8 cellular contexts compared by ENCODE assay signal in the genomic region with DNA sequence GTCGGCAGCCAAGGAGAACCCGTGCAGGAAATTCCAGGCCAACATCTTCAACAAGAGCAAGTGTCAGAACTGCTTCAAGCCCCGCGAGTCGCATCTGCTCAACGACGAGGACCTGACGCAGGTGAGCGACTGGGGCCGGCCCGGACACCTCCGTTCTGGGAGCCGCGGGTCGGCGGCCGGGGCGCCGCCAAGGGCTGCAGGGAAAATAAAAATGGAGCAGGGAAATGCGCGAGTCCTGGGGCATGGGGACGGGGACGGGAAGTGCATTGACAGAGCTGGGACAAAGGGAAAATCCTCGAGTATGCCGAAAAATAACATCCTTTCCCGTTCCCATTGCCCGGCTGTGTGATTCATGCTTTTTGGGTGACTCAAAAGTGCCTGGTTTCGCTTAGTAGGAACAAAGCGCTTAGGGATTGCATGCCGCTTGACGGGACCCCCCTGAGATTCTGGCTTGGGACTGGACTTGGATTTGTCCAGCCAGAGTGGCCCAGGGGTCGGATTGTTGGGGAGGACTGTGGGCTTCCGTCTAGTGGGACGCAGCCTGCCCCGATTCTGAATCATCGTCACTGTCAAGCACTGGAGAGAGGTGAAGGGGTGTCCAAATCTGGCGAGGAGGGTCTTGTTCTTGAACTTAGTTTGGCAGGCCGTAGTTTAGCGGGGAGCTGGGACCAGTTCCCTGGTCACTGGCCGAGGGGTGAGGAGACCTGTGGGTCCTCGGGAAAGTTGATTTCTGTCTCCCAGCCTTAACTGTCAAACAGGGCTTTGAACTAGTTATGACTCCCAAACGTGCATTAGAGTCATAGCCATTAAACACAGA. TPM values are rescaled to one million over a fixed set of nuclear protein-coding genes. Genes with fewer than 3 reads are reported as not detected.
DNase-seq lines count a peak whose midpoint lies in the region; ATAC-seq and TF ChIP-seq lines count a peak whose summit lies in the region.

No MANE protein-coding gene starts in this region.

- H3K36me3 Mint-ChIP-seq in WTC11 = peaks cover 6% of the 10 kb centered on the region
- peaks cover 23% of the 10 kb centered on the region for H3K36me3 Mint-ChIP-seq in endothelial cell (ENCODE audit: low read depth, unreplicated experiment)
- no peaks in the 10 kb centered on the region for H3K36me3 Mint-ChIP-seq in natural killer cell treated with Interleukin-12 subunit alpha and Interleukin-12 subunit beta and Interleukin-15 and Interleukin-18, amount 100 ng/mL, for 72 hours

- peak; percentile 44 for DNase-seq in ACHN
- no peak for DNase-seq in HCT116 (ENCODE audit: low read depth, low spot score)
- DNase-seq in WTC11 (ENCODE audit: low spot score) = no peak
- DNase-seq in endothelial cell (ENCODE audit: low spot score) = peak; percentile 41
- DNase-seq in natural killer cell treated with Interleukin-12 subunit alpha and Interleukin-12 subunit beta and Interleukin-15 and Interleukin-18, amount 100 ng/mL, for 72 hours (ENCODE audit: low spot score) = no peak
- DNase-seq in HT-29 (ENCODE audit: low spot score) = no peak

- H3K4me3 Mint-ChIP-seq in WTC11 (peak overlapping the region; percentile 94), endothelial cell (ENCODE audit: unreplicated experiment) (peak overlapping the region; percentile 100)
- peak overlapping the region; percentile 96 for H3K4me3 Mint-ChIP-seq in natural killer cell treated with Interleukin-12 subunit alpha and Interleukin-12 subunit beta and Interleukin-15 and Interleukin-18, amount 100 ng/mL, for 72 hours

- peak overlapping the region; percentile 49 for H3K27ac ChIP-seq in HCT116 (ENCODE audit: low read depth, low read length)

- H3K27ac Mint-ChIP-seq in WTC11 (peak overlapping the region; percentile 36; the same call in 1 of the 2 replicates), endothelial cell (ENCODE audit: unreplicated experiment) (peak overlapping the region; percentile 89)
- H3K27ac Mint-ChIP-seq in natural killer cell treated with Interleukin-12 subunit alpha and Interleukin-12 subunit beta and Interleukin-15 and Interleukin-18, amount 100 ng/mL, for 72 hours = peak overlapping the region; percentile 72 to 90

- no peak for ATAC-seq in HCT116
- ATAC-seq in WTC11 = no peak
- ATAC-seq in natural killer cell treated with Interleukin-12 subunit alpha and Interleukin-12 subunit beta and Interleukin-15 and Interleukin-18, amount 100 ng/mL, for 72 hours = peak in 1 of 2 donors; percentile 0
- no peak for ATAC-seq in GM18517 (IDR thresholded peaks at IDR 0.05; ENCODE audit: unreplicated experiment)
- no peak for ATAC-seq in HG03354 (IDR thresholded peaks at IDR 0.05; ENCODE audit: poor library complexity, severe bottlenecking, unreplicated experiment)

- TF ChIP-seq RAD21 in HCT116 (IDR thresholded peaks at IDR 0.05; ENCODE audit: low read depth) = no peak

- TSS peak; percentile 45 for BruUV-seq in HCT116 (replicated peaks; lab: Mats Ljungman, UMichigan)

- intact Hi-C loops in HCT116 (cut with micrococcal nuclease) = no loop called here

- H3K4me1 Mint-ChIP-seq in WTC11 (peaks cover 40% of the 10 kb centered on the region), endothelial cell (ENCODE audit: unreplicated experiment) (peaks cover 51% of the 10 kb centered on the region)
- peaks cover 43 to 50% of the 10 kb centered on the region in 2 donors for H3K4me1 Mint-ChIP-seq in natural killer cell treated with Interleukin-12 subunit alpha and Interleukin-12 subunit beta and Interleukin-15 and Interleukin-18, amount 100 ng/mL, for 72 hours (ENCODE audit: low read depth in 2 of 2)

- H2AFZ ChIP-seq in HCT116 (ENCODE audit: low read depth, low read length, poor library complexity, severe bottlenecking) = no peak overlapping the region

- no peaks in the 10 kb centered on the region for H3K9me3 ChIP-seq in HCT116 (ENCODE audit: control insufficient read depth in 1 of 2, insufficient read depth in 1 of 2, low read depth in 1 of 2, low read length in 2 of 2)

- no peaks in the 10 kb centered on the region for H3K9me2 ChIP-seq in HCT116 (ENCODE audit: insufficient read depth)

- in situ Hi-C loops in ACHN (cut with HindIII; ENCODE audit: low pct_ligation_motif_present, low pct_unique_long_range_greater_than_20kb, low sequenced_read_pairs) = no loop called here

- H3K9me3 Mint-ChIP-seq in WTC11 = peaks cover 8% of the 10 kb centered on the region
- no peaks in the 10 kb centered on the region for H3K9me3 Mint-ChIP-seq in endothelial cell (ENCODE audit: unreplicated experiment)
- no peaks in the 10 kb centered on the region for H3K9me3 Mint-ChIP-seq in natural killer cell treated with Interleukin-12 subunit alpha and Interleukin-12 subunit beta and Interleukin-15 and Interleukin-18, amount 100 ng/mL, for 72 hours

- TF ChIP-seq CTCF in HCT116 (IDR thresholded peaks at IDR 0.05 in 2 of 3, conservative IDR thresholded peaks at IDR 0.05 in 1 of 3; ENCODE audit: borderline replicate concordance in 1 of 3, insufficient read depth in 1 of 3, low read depth in 2 of 3, low read length in 2 of 3) (no peak), WTC11 (IDR thresholded peaks at IDR 0.05) (no peak), endothelial cell (IDR thresholded peaks at IDR 0.05; ENCODE audit: unreplicated experiment) (no peak)

- peaks cover 9% of the 10 kb centered on the region; the same call in 1 of the 2 replicates for H3K27me3 Mint-ChIP-seq in WTC11 (ENCODE audit: low read depth)
- H3K27me3 Mint-ChIP-seq in endothelial cell (ENCODE audit: unreplicated experiment) = peaks cover 9% of the 10 kb centered on the region
- H3K27me3 Mint-ChIP-seq in natural killer cell treated with Interleukin-12 subunit alpha and Interleukin-12 subunit beta and Interleukin-15 and Interleukin-18, amount 100 ng/mL, for 72 hours = no peaks in the 10 kb centered on the region

- H3K4me2 ChIP-seq in HCT116 (ENCODE audit: low read length) = peak overlapping the region; percentile 99

- peaks cover 30 to 63% of the 10 kb centered on the region in 2 experiments for H3K4me1 ChIP-seq in HCT116 (ENCODE audit: control insufficient read depth in 1 of 2, insufficient read depth in 2 of 2, low read length in 2 of 2)

- no peaks in the 10 kb centered on the region for H3K27me3 ChIP-seq in HCT116 (ENCODE audit: insufficient read depth, low read length)

- peaks cover 9% of the 10 kb centered on the region; the same call in 1 of the 2 replicates for H4K20me1 ChIP-seq in HCT116 (ENCODE audit: insufficient read depth)

- H3K36me3 ChIP-seq in HCT116 (ENCODE audit: control insufficient read depth in 1 of 2, insufficient read depth in 2 of 2, low read length in 2 of 2) = no peaks in the 10 kb centered on the region; a peak in 2 of 4 replicates

- peak overlapping the region; percentile 89 for H3K9ac ChIP-seq in HCT116 (ENCODE audit: low read length)

- RAD21 ChIA-PET in HCT116 (lab: Charles Lee; ENCODE audit: low non-redundant PET in 1 of 2, low total read pairs in 2 of 2, uncharacterized antibody in 2 of 2, unreplicated experiment in 2 of 2) = no interaction called here

- no peak for TF ChIP-seq POLR2A in HCT116 (IDR thresholded peaks at IDR 0.05; ENCODE audit: borderline replicate concordance, extremely low read depth, insufficient read depth, insufficient read length)

- peak overlapping the region; percentile 95 to 98 for H3K4me3 ChIP-seq in HCT116 (replicated peaks in 1 of 2; ENCODE audit: low read depth in 1 of 2, low read length in 2 of 2)

- CTCF ChIA-PET in HCT116 (lab: Charles Lee) = no interaction called here
- CTCF ChIA-PET in WTC11 (lab: Charles Lee) = interaction anchor here (1.4 to 2.5 kb wide), 3 partner anchors 16 to 99 kb away, joined by 3 to 8 read pairs (median 5); no protein-coding TSS in a partner anchor

- H3K79me2 ChIP-seq in HCT116 (ENCODE audit: insufficient read depth, low read length) = peaks cover 54% of the 10 kb centered on the region

- POLR2A ChIA-PET in HCT116 (lab: Charles Lee) = interaction anchor here (3.0 kb wide), 1 partner anchor 15 kb away, joined by 17 read pairs; no protein-coding TSS in a partner anchor
- POLR2A ChIA-PET in WTC11 (lab: Charles Lee) = no interaction called here

TF ChIP-seq in HCT116, 20 proteins besides CTCF, POLR2A, EP300 and RAD21:
- TF ChIP-seq ZFX (IDR thresholded peaks at IDR 0.05) (0 out of 2 replicates have a peak, but pooled peaks have one; percentile 57), POLR2AphosphoS5 (IDR thresholded peaks at IDR 0.05; ENCODE audit: low read depth, low read length) (no peak)
- TF ChIP-seq, protein P1, sequence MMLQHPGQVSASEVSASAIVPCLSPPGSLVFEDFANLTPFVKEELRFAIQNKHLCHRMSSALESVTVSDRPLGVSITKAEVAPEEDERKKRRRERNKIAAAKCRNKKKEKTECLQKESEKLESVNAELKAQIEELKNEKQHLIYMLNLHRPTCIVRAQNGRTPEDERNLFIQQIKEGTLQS (IDR thresholded peaks at IDR 0.05) = no peak
TF ChIP-seq in HCT116: peak in this region for 1.

RNA-seq across cellular contexts. Expression of a gene that starts 0.8 kb away (rescaled TPM):
- total RNA-seq in HCT116 (2021; ENCODE audit: unreplicated experiment) (258 TPM), WTC11 (2021) (127 to 140 TPM (median 136 TPM) in 3 replicates), endothelial cell (ENCODE audit: unreplicated experiment) (392 TPM)
- polyA plus RNA-seq in HCT116 (2012) = 131 and 153 TPM in 2 replicates
- total RNA-seq in natural killer cell treated with Interleukin-12 subunit alpha and Interleukin-12 subunit beta and Interleukin-15 and Interleukin-18, amount 100 ng/mL, for 72 hours = 100 to 1,000 TPM; 158 to 216 TPM
- total RNA-seq in HT-29 (2014; rRNA removed; shearing (Covaris generic)) = 147 and 162 TPM in 2 replicates

Comparison
In these comparisons a context has a peak if more than half of its experiments do, and no peak if none do; other contexts are left out.
1. DNase-seq: peak in ACHN (single experiment) and endothelial cell (single experiment); none in HCT116 (single experiment), WTC11 (single experiment), natural killer cell treated with Interleukin-12 subunit alpha and Interleukin-12 subunit beta and Interleukin-15 and Interleukin-18, amount 100 ng/mL, for 72 hours (single experiment) and HT-29 (single experiment).
2. H3K27ac Mint-ChIP-seq: peak in every context shown above with its lines; median percentile 89 in endothelial cell; 81 in natural killer cell treated with Interleukin-12 subunit alpha and Interleukin-12 subunit beta and Interleukin-15 and Interleukin-18, amount 100 ng/mL, for 72 hours; 36 in WTC11.
3. Peak in every context shown above with its lines, with median percentiles within 50 percentile points of each other: H3K4me3 Mint-ChIP-seq.